17 cellular contexts compared by ENCODE assay signal in genomic region chr13:91162180-91162579, GRCh38.
A peak's percentile ranks its signal among the peaks of the same experiment; 100 is the strongest.
DNase-seq lines count a peak whose midpoint lies in the region; ATAC-seq and TF ChIP-seq lines count a peak whose summit lies in the region.
"Had no signal": no experiment of that assay in that cellular context is flagged by ENCODE, and none has a peak within 500 bp of the region (broad histone marks: within the 10 kb centered on the region; RNA-seq: fewer than 3 reads in every experiment).

No MANE protein-coding gene starts in this region.

- H3K4me1 Mint-ChIP-seq in CD8-positive, alpha-beta memory T cell, result no peaks in the 10 kb centered on the region

- TF ChIP-seq CTCF in epithelial cell of esophagus (IDR thresholded peaks at IDR 0.05; ENCODE audit: insufficient read depth, low read depth, low read length, missing control alignments), result peak; percentile 15

- H3K4me3 ChIP-seq in epithelial cell of esophagus (ENCODE audit: low read length) (no peak overlapping the region), right cardiac atrium (ENCODE audit: low read length) (no peak overlapping the region)
- no peak overlapping the region for H3K4me3 ChIP-seq in CD8-positive, alpha-beta memory T cell (ENCODE audit: low read length)
- H3K4me3 ChIP-seq: body of pancreas, pancreas had no signal

- ATAC-seq in GM18511 (IDR thresholded peaks at IDR 0.05; ENCODE audit: unreplicated experiment) (peak; percentile 56), right cardiac atrium (no peak), HG03354 (IDR thresholded peaks at IDR 0.05; ENCODE audit: poor library complexity, severe bottlenecking, unreplicated experiment) (no peak), HG02840 (IDR thresholded peaks at IDR 0.05; ENCODE audit: low FRiP score, unreplicated experiment) (no peak)
- ATAC-seq: body of pancreas, pancreas, SK-N-SH treated with all-trans-retinoic acid at 6 μM for 48 hours had no signal

- no peaks in the 10 kb centered on the region for H3K36me3 Mint-ChIP-seq in CD8-positive, alpha-beta memory T cell

- intact Hi-C loops in right cardiac atrium (cut with DNase I), result no loop called here

- POLR2A ChIA-PET in CD8-positive, alpha-beta memory T cell (lab: Charles Lee), result no interaction called here

- no peaks in the 10 kb centered on the region for H3K9me3 ChIP-seq in CD8-positive, alpha-beta memory T cell (ENCODE audit: low read length)
- H3K9me3 ChIP-seq in right cardiac atrium (ENCODE audit: control insufficient read depth, low read length), result no peaks in the 10 kb centered on the region
- H3K9me3 ChIP-seq: body of pancreas, pancreas had no signal

- no peak overlapping the region for H3K4me3 Mint-ChIP-seq in CD8-positive, alpha-beta memory T cell

- no peaks in the 10 kb centered on the region for H3K4me1 ChIP-seq in CD8-positive, alpha-beta memory T cell (ENCODE audit: insufficient read depth, low read length)
- H3K4me1 ChIP-seq in right cardiac atrium (ENCODE audit: control insufficient read depth, insufficient read depth, low read length), result no peaks in the 10 kb centered on the region
- H3K4me1 ChIP-seq: body of pancreas, pancreas had no signal

- H3K27ac Mint-ChIP-seq in CD8-positive, alpha-beta memory T cell, result no peak overlapping the region

- in situ Hi-C loops in ACHN (cut with HindIII; ENCODE audit: low pct_ligation_motif_present, low pct_unique_long_range_greater_than_20kb, low sequenced_read_pairs), result no loop called here

- 85% methylated on average over 3 of the region's 3 CpGs for WGBS in right cardiac atrium

- peaks cover 2 to 9% of the 10 kb centered on the region in 2 donors for H3K27me3 Mint-ChIP-seq in CD8-positive, alpha-beta memory T cell

- DNase-seq in ACHN (peak; percentile 20), NAMALWA (ENCODE audit: low spot score) (peak; percentile 62), epithelial cell of esophagus (ENCODE audit: low read depth) (no peak), right cardiac atrium (no peak)
- DNase-seq in CD8-positive, alpha-beta memory T cell, result no peak
- DNase-seq: activated CD4-positive, alpha-beta T cell treated with anti-CD3 and anti-CD28 coated beads for 1 hour; body of pancreas; EL; GOT3; mammary epithelial cell; NCI-H1930; pancreas; stimulated activated CD8-positive, alpha-beta memory T cell treated with anti-CD3 and anti-CD28 coated beads, Interleukin-4, amount 100 ng/mL, for 48 hours had no signal

- no peaks in the 10 kb centered on the region for H3K27me3 ChIP-seq in CD8-positive, alpha-beta memory T cell (ENCODE audit: insufficient read depth, low read length, poor library complexity, severe bottlenecking)
- no peaks in the 10 kb centered on the region for H3K27me3 ChIP-seq in right cardiac atrium (ENCODE audit: control insufficient read depth, insufficient read depth)
- H3K27me3 ChIP-seq: body of pancreas had no signal

- CTCF ChIA-PET in CD8-positive, alpha-beta memory T cell (lab: Charles Lee), result no interaction called here

- peaks cover 0 to 1% (median 0%) of the 10 kb centered on the region in 5 donors for H3K9me3 Mint-ChIP-seq in CD8-positive, alpha-beta memory T cell

- H3K27ac ChIP-seq in CD8-positive, alpha-beta memory T cell (ENCODE audit: low read depth, low read length), result no peak overlapping the region
- no peak overlapping the region for H3K27ac ChIP-seq in right cardiac atrium (ENCODE audit: low read length)
- H3K27ac ChIP-seq: body of pancreas, pancreas had no signal

- H3K36me3 ChIP-seq in CD8-positive, alpha-beta memory T cell (ENCODE audit: insufficient read depth, low read length), result no peaks in the 10 kb centered on the region
- H3K36me3 ChIP-seq: pancreas had no signal

Comparison
In these comparisons a context has a peak if more than half of its experiments do, and no peak if none do; other contexts are left out.
1. DNase-seq: peak in ACHN (single experiment) and NAMALWA (single experiment); none in epithelial cell of esophagus (single experiment), CD8-positive, alpha-beta memory T cell (0 of 5) and right cardiac atrium (0 of 3).